Comparison of ENCODE assay signal across 34 cellular contexts in the genomic region with DNA sequence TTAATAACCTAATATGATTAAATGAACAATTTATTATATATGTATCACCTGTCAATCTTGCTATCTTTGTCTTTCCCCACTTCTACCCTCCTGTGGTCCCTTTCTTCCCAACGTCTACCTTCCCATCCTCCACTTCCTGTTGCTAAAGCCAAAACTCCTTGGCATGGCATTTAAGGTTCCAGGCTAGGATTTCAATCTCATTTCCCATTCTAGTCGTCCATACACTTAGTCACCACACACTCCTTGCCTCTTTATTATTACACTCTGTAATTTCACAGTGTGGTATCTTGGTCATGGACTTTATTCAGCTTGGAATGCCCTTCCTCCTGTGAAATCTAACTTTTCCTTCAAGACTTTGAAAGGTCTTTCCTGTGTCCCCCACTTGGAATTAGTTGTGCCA.
"Had no signal": no experiment of that assay in that cellular context is flagged by ENCODE, and none has a peak within 500 bp of the region (broad histone marks: within the 10 kb centered on the region; RNA-seq: fewer than 3 reads in every experiment).

No MANE protein-coding gene starts in this region.

- H3K27ac ChIP-seq: brain microvascular endothelial cell, cardiac muscle cell, Peyer's patch, VCaP had no signal

- H3K4me1 Mint-ChIP-seq: activated T-helper 17 cell treated with anti-CD3 and anti-CD28 coated beads, Interleukin-2, amount 50 U/mL, for 72 hours had no signal

- ATAC-seq: activated T-cell treated with anti-CD3 and anti-CD28 coated beads, Interleukin-2, amount 50 U/mL, for 72 hours; activated T-helper 17 cell treated with anti-CD3 and anti-CD28 coated beads, Interleukin-2, amount 50 U/mL, for 72 hours; K562; PC-3 had no signal

- H3K27ac Mint-ChIP-seq: activated CD4-positive, alpha-beta memory T cell treated with anti-CD3 and anti-CD28 coated beads, Interleukin-2, amount 10 ng/mL, durations not matched to agents 7 days and 5 days; activated naive CD8-positive, alpha-beta T cell treated with anti-CD3 and anti-CD28 coated beads for 36 hours; activated T-cell treated with anti-CD3 and anti-CD28 coated beads, Interleukin-2, amount 50 U/mL, for 72 hours; activated T-helper 17 cell treated with anti-CD3 and anti-CD28 coated beads, Interleukin-2, amount 50 U/mL, for 72 hours had no signal

- DNase-seq: activated CD4-positive, alpha-beta memory T cell treated with anti-CD3 and anti-CD28 coated beads, Interleukin-2, amount 10 ng/mL, durations not matched to agents 7 days and 5 days; activated CD4-positive, alpha-beta T cell treated with anti-CD3 and anti-CD28 coated beads for 1 hour; activated CD4-positive, alpha-beta T cell treated with anti-CD3 and anti-CD28 coated beads for 48 hours; activated CD4-positive, CD25-positive, alpha-beta regulatory T cell; activated effector memory CD4-positive, alpha-beta T cell treated with anti-CD3 and anti-CD28 coated beads, Interleukin-2, amount 50 U/mL, for 16 hours; activated naive CD4-positive, alpha-beta T cell; activated naive CD4-positive, alpha-beta T cell treated with anti-CD3 and anti-CD28 coated beads, Interleukin-2, amount 50 U/mL, for 16 hours; activated naive CD8-positive, alpha-beta T cell treated with anti-CD3 and anti-CD28 coated beads for 36 hours; activated T-cell treated with anti-CD3 and anti-CD28 coated beads, Interleukin-2, amount 50 U/mL, for 1 hour; activated T-cell treated with anti-CD3 and anti-CD28 coated beads, Interleukin-2, amount 50 U/mL, for 72 hours; amniotic stem cell; aorta; brain microvascular endothelial cell; NCI-H1105 treated with DMSO at 0.1 percent for 48 hours; NCI-H1436; NCI-H1694; NCI-H1930; NCI-H345; NCI-H510A; NCI-H526; NCI-H748 treated with DMSO at 0.1 percent for 48 hours; NK-92 treated with Interleukin-12 subunit alpha and Interleukin-12 subunit beta, amount 100 ng/mL, for 24 hours; PC-3; Peyer's patch; Right ventricle myocardium superior; SW 1271; T-helper 1 cell; T-helper 2 cell; T-helper 9 cell had no signal

- H3K27me3 Mint-ChIP-seq: activated CD4-positive, alpha-beta memory T cell treated with anti-CD3 and anti-CD28 coated beads, Interleukin-2, amount 10 ng/mL, durations not matched to agents 7 days and 5 days; activated naive CD8-positive, alpha-beta T cell treated with anti-CD3 and anti-CD28 coated beads for 36 hours; activated T-helper 17 cell treated with anti-CD3 and anti-CD28 coated beads, Interleukin-2, amount 50 U/mL, for 72 hours; central memory CD8-positive, alpha-beta T cell had no signal

- H3K36me3 ChIP-seq: brain microvascular endothelial cell, cardiac muscle cell had no signal

- H3K27me3 ChIP-seq: brain microvascular endothelial cell, cardiac muscle cell, Peyer's patch had no signal

- H3K9me3 Mint-ChIP-seq: activated naive CD8-positive, alpha-beta T cell treated with anti-CD3 and anti-CD28 coated beads for 36 hours; activated T-cell treated with anti-CD3 and anti-CD28 coated beads, Interleukin-2, amount 50 U/mL, for 72 hours had no signal

- H3K4me3 ChIP-seq: cardiac muscle cell, K562, Peyer's patch had no signal

- H3K4me3 Mint-ChIP-seq: activated CD4-positive, alpha-beta memory T cell treated with anti-CD3 and anti-CD28 coated beads, Interleukin-2, amount 10 ng/mL, durations not matched to agents 7 days and 5 days; activated naive CD8-positive, alpha-beta T cell treated with anti-CD3 and anti-CD28 coated beads for 36 hours; activated T-cell treated with anti-CD3 and anti-CD28 coated beads, Interleukin-2, amount 50 U/mL, for 72 hours; activated T-helper 17 cell treated with anti-CD3 and anti-CD28 coated beads, Interleukin-2, amount 50 U/mL, for 72 hours; central memory CD8-positive, alpha-beta T cell had no signal
